ENCODE assay signal across 10 cellular contexts in genomic region chr17:63512388-63512787, GRCh38. TPM values are rescaled to one million over a fixed set of nuclear protein-coding genes. Genes with fewer than 3 reads are reported as not detected.
"Had no signal": no experiment of that assay in that cellular context is flagged by ENCODE, and none has a peak within 500 bp of the region (broad histone marks: within the 10 kb centered on the region; RNA-seq: fewer than 3 reads in every experiment).

No MANE protein-coding gene starts in this region.

- H3K4me3 ChIP-seq: GM23338 had no signal

- FAIRE-seq: H1, H54 had no signal

- DNase-seq: H9, HCEC 1CT, IMR-90, KBM-7 had no signal

- H2AFZ ChIP-seq: GM23338 had no signal

- H3K9ac ChIP-seq: KMS-11 had no signal

- ATAC-seq: GM23338 had no signal

- H3K27ac ChIP-seq: HL-60, KMS-11 had no signal

- H3K4me2 ChIP-seq: GM23338, KMS-11 had no signal

RNA-seq across cellular contexts. Expression of gene KCNH6, which starts 10.8 kb away (rescaled TPM):
- total RNA-seq: HT1080 had no signal

RNA-seq across cellular contexts. Expression of gene ACE, which starts 35.5 kb away (rescaled TPM):
- total RNA-seq: HT1080 had no signal
